ENCODE assay signal across 9 cellular contexts in genomic region chr9:124392855-124393460, GRCh38. TPM values are rescaled to one million over a fixed set of nuclear protein-coding genes. Genes with fewer than 3 reads are reported as not detected.
A peak's percentile ranks its signal among the peaks of the same experiment; 100 is the strongest.
DNase-seq lines count a peak whose midpoint lies in the region; TF ChIP-seq lines count a peak whose summit lies in the region.
"Had no signal": no experiment of that assay in that cellular context is flagged by ENCODE, and none has a peak within 500 bp of the region (broad histone marks: within the 10 kb centered on the region; RNA-seq: fewer than 3 reads in every experiment).

No MANE protein-coding gene starts in this region.

- in situ Hi-C loops in G401 (cut with HindIII; ENCODE audit: low sequenced_read_pairs) (no loop called here), astrocyte of the cerebellum (cut with HindIII; ENCODE audit: low sequenced_read_pairs) (no loop called here)

- no peak overlapping the region for H3K4me3 ChIP-seq in astrocyte of the cerebellum (ENCODE audit: low read depth, low read length)

- peak; percentile 67 for TF ChIP-seq CTCF in astrocyte of the cerebellum (IDR thresholded peaks at IDR 0.05; ENCODE audit: low read depth, low read length, missing control alignments)

- DNase-seq in G401 (ENCODE audit: low spot score) (peak; percentile 57), NCI-H1105 (lab: John Stamatoyannopoulos, UW) (peak; percentile 25), astrocyte of the cerebellum (ENCODE audit: low read depth) (peak; percentile 62), medulla oblongata (ENCODE audit: extremely low spot score) (peak; percentile 87), cerebellar nuclear complex (lab: John Stamatoyannopoulos, UW) (no peak), SW480 (ENCODE audit: low spot score) (no peak)
- DNase-seq in activated naive CD4-positive, alpha-beta T cell treated with Interleukin-2 at 50 U/mL for 16 hours = no peak

RNA-seq across cellular contexts. Expression of gene PSMB7, which starts 22.3 kb away (rescaled TPM):
- total RNA-seq in G401 (2014; rRNA removed; shearing (Covaris generic)) = 163 and 196 TPM in 2 replicates

RNA-seq across cellular contexts. Expression of gene ADGRD2, which starts 57.3 kb away (rescaled TPM):
- not detected in 2 replicates for total RNA-seq in G401 (2014; rRNA removed; shearing (Covaris generic))
- total RNA-seq: skeletal muscle tissue; T-helper 1 cell treated with Interleukin-12 subunit alpha and Interleukin-12 subunit beta and Interleukin-4 antibody, amounts not matched to agents 30 ng/mL and 1 ng/mL, for 36 hours had no signal

Comparison
In these comparisons a context has a peak if more than half of its experiments do, and no peak if none do; other contexts are left out.
1. DNase-seq: peak in G401 (single experiment), NCI-H1105 (single experiment), astrocyte of the cerebellum (single experiment) and medulla oblongata (single experiment); none in cerebellar nuclear complex (0 of 2), SW480 (single experiment) and activated naive CD4-positive, alpha-beta T cell treated with Interleukin-2 at 50 U/mL for 16 hours (single experiment).